In the genomic region with DNA sequence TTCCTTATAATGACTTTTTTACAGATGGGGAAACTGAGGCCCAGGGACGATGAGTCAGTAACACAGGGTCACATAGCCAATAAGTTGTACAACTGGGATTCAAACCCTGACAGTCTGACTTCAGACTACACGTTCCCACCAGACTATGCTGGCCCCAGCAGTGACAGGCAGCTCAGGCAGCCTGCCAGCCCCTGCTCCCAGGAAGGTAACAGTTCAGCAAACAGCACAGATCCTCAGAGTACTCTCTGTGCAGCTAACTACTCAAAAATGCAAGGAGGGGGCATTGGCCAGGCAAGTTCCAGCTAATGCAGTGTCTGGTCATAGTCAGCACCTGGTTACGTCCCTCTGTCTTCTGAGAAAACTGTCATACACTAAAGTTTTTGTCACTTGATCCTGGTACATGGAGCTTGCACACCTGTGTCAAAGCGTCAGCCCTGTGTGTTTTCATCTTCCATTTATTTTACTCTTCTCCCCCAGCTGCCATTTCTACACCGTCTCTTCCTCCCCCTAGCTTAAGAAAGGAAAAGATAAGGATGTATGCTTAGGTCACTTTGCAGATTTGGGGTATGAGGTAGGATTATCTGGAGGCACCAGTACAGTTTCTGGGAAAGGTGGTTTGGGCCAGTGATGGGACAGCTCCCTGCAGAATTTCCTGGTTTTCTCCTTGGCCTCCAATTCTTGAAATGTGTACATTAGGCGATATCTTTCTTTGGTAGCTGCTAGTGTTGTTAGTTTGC, we compare ENCODE assay signal across 16 cellular contexts. TPM values are rescaled to one million over a fixed set of nuclear protein-coding genes. Genes with fewer than 3 reads are reported as not detected.
"Had no signal": no experiment of that assay in that cellular context is flagged by ENCODE, and none has a peak within 500 bp of the region (broad histone marks: within the 10 kb centered on the region; RNA-seq: fewer than 3 reads in every experiment).

No MANE protein-coding gene starts in this region.

- H3K27me3 ChIP-seq: heart right ventricle, pancreas, tibial artery had no signal

- H3K27ac ChIP-seq: heart right ventricle, lower lobe of right lung, pancreas, tibial artery had no signal

- DNase-seq: activated CD4-positive, alpha-beta T cell treated with anti-CD3 and anti-CD28 coated beads, Interleukin-2, amount 50 U/mL, for 1 hour; activated CD8-positive, alpha-beta memory T cell treated with anti-CD3 and anti-CD28 coated beads for 24 hours; activated naive CD4-positive, alpha-beta T cell; activated naive CD8-positive, alpha-beta T cell treated with anti-CD3 and anti-CD28 coated beads, Interleukin-2, amount 10 ng/mL, durations not matched to agents 7 days and 5 days; anterior cingulate cortex; cerebellar nuclear complex; effector memory CD4-positive, alpha-beta T cell; foreskin melanocyte; lower lobe of right lung; pancreas; stimulated activated CD4-positive, alpha-beta T cell treated with anti-CD3 and anti-CD28 coated beads, Interleukin-12 subunit alpha, Interleukin-12 subunit beta, amount 100 ng/mL, for 4 hours; stimulated activated CD4-positive, alpha-beta T cell treated with anti-CD3 and anti-CD28 coated beads, Interleukin-2, amount 100 ng/mL, for 24 hours; tibial artery had no signal

- H3K9me3 ChIP-seq: heart right ventricle, lower lobe of right lung, pancreas, tibial artery had no signal

- FAIRE-seq: pancreas, urothelium cell line had no signal

- ATAC-seq: heart right ventricle, lower lobe of right lung, pancreas had no signal

- H3K4me3 ChIP-seq: heart right ventricle, lower lobe of right lung, pancreas, tibial artery had no signal

RNA-seq across cellular contexts. Expression of a gene that starts 44.5 kb away (rescaled TPM):
- total RNA-seq: activated naive CD8-positive, alpha-beta T cell treated with anti-CD3 and anti-CD28 coated beads, Interleukin-2, amount 10 ng/mL, durations not matched to agents 7 days and 5 days; T-helper 1 cell treated with Interleukin-12 subunit alpha and Interleukin-12 subunit beta and Interleukin-4 antibody, amounts not matched to agents 30 ng/mL and 1 ng/mL, for 36 hours had no signal
